17 cellular contexts compared by ENCODE assay signal in the genomic region with DNA sequence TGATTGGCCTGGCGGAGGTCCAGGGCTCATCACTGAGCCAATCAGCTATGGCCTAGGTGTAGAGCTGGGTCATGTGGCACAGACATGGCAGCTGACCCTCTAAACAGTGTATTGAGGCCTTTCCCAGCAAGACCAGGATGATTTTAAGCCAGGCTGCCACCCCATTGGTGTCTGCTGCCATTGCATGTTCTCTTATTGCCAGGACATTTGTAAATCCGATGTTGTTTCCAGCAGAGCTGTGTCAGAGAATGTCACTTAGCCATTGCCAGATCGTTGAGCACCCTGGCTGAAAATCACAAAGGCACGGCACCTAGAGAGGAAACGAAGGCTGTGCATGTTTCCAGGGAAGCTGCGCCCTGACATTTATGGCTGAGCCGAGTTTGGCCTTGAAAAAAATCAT. TPM values are rescaled to one million over a fixed set of nuclear protein-coding genes. Genes with fewer than 3 reads are reported as not detected.
DNase-seq lines count a peak whose midpoint lies in the region; ATAC-seq and TF ChIP-seq lines count a peak whose summit lies in the region.
"Had no signal": no experiment of that assay in that cellular context is flagged by ENCODE, and none has a peak within 500 bp of the region (broad histone marks: within the 10 kb centered on the region; RNA-seq: fewer than 3 reads in every experiment).

No MANE protein-coding gene starts in this region.

- H3K9ac ChIP-seq in neuronal stem cell (ENCODE audit: low read depth, low read length, poor library complexity), result no peak overlapping the region

- H2AK5ac ChIP-seq in neuronal stem cell (ENCODE audit: low read depth, low read length), result no peak overlapping the region

- no peak overlapping the region for H3K4me2 ChIP-seq in neuronal stem cell (ENCODE audit: insufficient read depth, low read length, poor library complexity, severe bottlenecking)
- H3K4me2 ChIP-seq: A549, GM23338 had no signal

- no peak overlapping the region for H2BK15ac ChIP-seq in neuronal stem cell (ENCODE audit: low read length)

- TF ChIP-seq CTCF in heart right ventricle (IDR thresholded peaks at IDR 0.05), result peak in 2 of 9 donors; percentile 4 to 10
- no peak for TF ChIP-seq CTCF in foreskin fibroblast (IDR thresholded peaks at IDR 0.05; ENCODE audit: low read depth, low read length)

- no peak overlapping the region for H2BK120ac ChIP-seq in neuronal stem cell (ENCODE audit: low read depth, low read length)

- no peak overlapping the region for H3K14ac ChIP-seq in neuronal stem cell (ENCODE audit: low read length)

- no peak overlapping the region for H3K18ac ChIP-seq in neuronal stem cell (ENCODE audit: low read length)

- H3K9me3 ChIP-seq in heart right ventricle, result peaks cover 0 to 6% (median 0%) of the 10 kb centered on the region in 11 donors
- no peaks in the 10 kb centered on the region for H3K9me3 ChIP-seq in right cardiac atrium (ENCODE audit: control insufficient read depth, low read length)
- H3K9me3 ChIP-seq in neuronal stem cell (replicated peaks in 1 of 2; ENCODE audit: control insufficient read depth in 2 of 2, insufficient read depth in 1 of 2, low read depth in 1 of 2, low read length in 2 of 2), result no peaks in the 10 kb centered on the region
- H3K9me3 ChIP-seq: A549, BE2C had no signal

- H2BK12ac ChIP-seq in neuronal stem cell (ENCODE audit: low read length), result no peak overlapping the region

- peak overlapping the region in 8 of 10 donors; percentile 11 to 74 (median 52) for H3K27ac ChIP-seq in heart right ventricle
- peak overlapping the region; percentile 59 for H3K27ac ChIP-seq in right cardiac atrium (ENCODE audit: low read length)
- no peak overlapping the region for H3K27ac ChIP-seq in neuronal stem cell (replicated peaks; ENCODE audit: low read length)
- H3K27ac ChIP-seq: A549, C4-2B had no signal

- H3K79me1 ChIP-seq in neuronal stem cell (ENCODE audit: low read depth, low read length), result no peaks in the 10 kb centered on the region

- DNase-seq in cerebellar cortex (ENCODE audit: low spot score), result peak; percentile 82
- DNase-seq in heart right ventricle, result no peak
- DNase-seq in right cardiac atrium, result no peak
- no peak for DNase-seq in neuronal stem cell (ENCODE audit: low spot score)
- no peak for DNase-seq in NOMO-1 treated with dmso at 0.1 percent for 144 hours (lab: John Stamatoyannopoulos, UW; ENCODE audit: unreplicated experiment)
- DNase-seq in foreskin fibroblast, result no peak
- DNase-seq: BE2C; CD4-positive, alpha-beta memory T cell; DMS79; H7; IMR-90 had no signal

- ATAC-seq in heart right ventricle (peak; percentile 40 to 82 (median 62)), right cardiac atrium (peak in 1 of 2 donors; percentile 47), GM18907 (IDR thresholded peaks at IDR 0.05; ENCODE audit: unreplicated experiment) (no peak)
- ATAC-seq: A549, GM23338 had no signal

- H4K91ac ChIP-seq in neuronal stem cell (ENCODE audit: low read depth, low read length, poor library complexity), result no peak overlapping the region

- 37 to 58% methylated on average over 7 of the region's 7 CpGs for WGBS in heart right ventricle, 2 donors
- WGBS in right cardiac atrium, result 66% methylated on average over 7 of the region's 7 CpGs
- no CpG with 5 or more reads among the region's 7 CpGs for whole genome bisulfite sequencing in neuronal stem cell (ENCODE audit: extremely low coverage in 2 of 2, insufficient read length in 2 of 2, insufficient replicate concordance in 1 of 2), 2 donors

- H3K36me3 ChIP-seq in heart right ventricle (no peaks in the 10 kb centered on the region), neuronal stem cell (replicated peaks in 1 of 2; ENCODE audit: control insufficient read depth in 2 of 2, insufficient read depth in 2 of 2, low read length in 2 of 2) (no peaks in the 10 kb centered on the region)
- H3K36me3 ChIP-seq: BE2C had no signal

- no peak overlapping the region for H2AFZ ChIP-seq in neuronal stem cell (ENCODE audit: low read length)
- H2AFZ ChIP-seq: GM23338 had no signal

- no peak overlapping the region for H4K8ac ChIP-seq in neuronal stem cell (ENCODE audit: low read depth, low read length)

- no peaks in the 10 kb centered on the region for H3K27me3 ChIP-seq in heart right ventricle
- no peaks in the 10 kb centered on the region for H3K27me3 ChIP-seq in right cardiac atrium (ENCODE audit: control insufficient read depth, insufficient read depth)
- H3K27me3 ChIP-seq in neuronal stem cell (ENCODE audit: control insufficient read depth in 3 of 3, insufficient read depth in 3 of 3, low read depth in 1 of 3, low read length in 3 of 3), result no peaks in the 10 kb centered on the region
- H3K27me3 ChIP-seq: BE2C had no signal

- H2BK5ac ChIP-seq in neuronal stem cell (ENCODE audit: low read length), result no peak overlapping the region

- H3K4me1 ChIP-seq in heart right ventricle (peaks cover 0 to 56% (median 22%) of the 10 kb centered on the region in 9 donors), right cardiac atrium (ENCODE audit: control insufficient read depth, insufficient read depth, low read length) (peaks cover 5% of the 10 kb centered on the region), neuronal stem cell (ENCODE audit: control insufficient read depth in 2 of 2, insufficient read depth in 1 of 2, low read depth in 1 of 2, low read length in 2 of 2) (no peaks in the 10 kb centered on the region)
- H3K4me1 ChIP-seq: A549, BE2C had no signal

- no peak overlapping the region for H3K23ac ChIP-seq in neuronal stem cell (ENCODE audit: low read depth, low read length, poor library complexity)

- H3K4ac ChIP-seq in neuronal stem cell (ENCODE audit: low read length), result no peak overlapping the region

- intact Hi-C loops in heart right ventricle (cut with DNase I), result no loop called here
- intact Hi-C loops in right cardiac atrium (cut with DNase I), result no loop called here

- H3K4me3 ChIP-seq in heart right ventricle (no peak overlapping the region), right cardiac atrium (ENCODE audit: low read length) (no peak overlapping the region), neuronal stem cell (ENCODE audit: low read length in 2 of 2) (no peak overlapping the region), foreskin fibroblast (ENCODE audit: low read depth in 1 of 2, low read length in 2 of 2) (no peak overlapping the region)
- H3K4me3 ChIP-seq: A549, GM23338 had no signal

RNA-seq across cellular contexts. Expression of a gene that starts 33.4 kb away (rescaled TPM):
- total RNA-seq in heart right ventricle (10 to 100 TPM; 42.1 to 82.9 (median 55.3) TPM), right cardiac atrium (10 to 100 TPM; 55.9 to 80.8 (median 69.2) TPM)
- polyA plus RNA-seq in heart right ventricle (10 to 100 TPM; 11.1 to 30.1 TPM), right cardiac atrium (22.5 TPM)
- 0.56 TPM for polyA plus RNA-seq in neuronal stem cell (2013, experiment 1 of 2)
- 0.51 TPM for polyA plus RNA-seq in neuronal stem cell (2013, experiment 2 of 2)
- total RNA-seq: CD4-positive, alpha-beta memory T cell; HT-29; IMR-90 had no signal
- polyA plus RNA-seq: A549; AG04450; CD4-positive, alpha-beta memory T cell; IMR-90 had no signal
